In genomic region chr4:42671431-42672194, GRCh38 we compare ENCODE assay signal across 8 cellular contexts. TPM values are rescaled to one million over a fixed set of nuclear protein-coding genes. Genes with fewer than 3 reads are reported as not detected.
DNase-seq lines count a peak whose midpoint lies in the region; ATAC-seq, FAIRE-seq and TF ChIP-seq lines count a peak whose summit lies in the region.

No MANE protein-coding gene starts in this region.

- H3K9me2 ChIP-seq in OCI-LY7 (ENCODE audit: insufficient read depth, low read length), result no peaks in the 10 kb centered on the region

- no peak overlapping the region for H3K9ac ChIP-seq in trophoblast cell (ENCODE audit: low read length)

- H4K20me1 ChIP-seq in OCI-LY7 (ENCODE audit: insufficient read depth, low read length), result no peaks in the 10 kb centered on the region

- H4K12ac ChIP-seq in trophoblast cell (ENCODE audit: low read depth, low read length), result no peak overlapping the region

- no peak overlapping the region for H4K91ac ChIP-seq in trophoblast cell (ENCODE audit: low read depth, low read length)

- peak; percentile 89 for FAIRE-seq in GM12892 (lab: Jason Lieb, UNC)

- ATAC-seq in GM21515 (IDR thresholded peaks at IDR 0.05; ENCODE audit: unreplicated experiment) (peak; percentile 85), lower lobe of right lung (peak; percentile 17 to 58)

- H3K23ac ChIP-seq in trophoblast cell (ENCODE audit: low read length), result no peak overlapping the region

- DNase-seq in GM12892 (ENCODE audit: insufficient read length) (no peak), OCI-LY7 (ENCODE audit: low spot score) (peak; percentile 74), lower lobe of right lung (no peak), GM13977 (ENCODE audit: low spot score) (no peak), trophoblast cell (no peak), NCI-H748 (lab: John Stamatoyannopoulos, UW; ENCODE audit: unreplicated experiment) (no peak), esophagus squamous epithelium (lab: John Stamatoyannopoulos, UW) (no peak)

- no peak overlapping the region for H3K4ac ChIP-seq in trophoblast cell (ENCODE audit: low read depth, low read length)

- H4K8ac ChIP-seq in trophoblast cell (ENCODE audit: low read depth, low read length), result no peak overlapping the region

- H3K27me3 ChIP-seq in lower lobe of right lung (ENCODE audit: low read depth) (no peaks in the 10 kb centered on the region), trophoblast cell (ENCODE audit: insufficient read depth, low read length) (no peaks in the 10 kb centered on the region), esophagus squamous epithelium (peaks cover 0 to 22% (median 0%) of the 10 kb centered on the region in 4 donors)

- H3K27ac ChIP-seq in OCI-LY7 (ENCODE audit: low read depth, low read length, poor library complexity, severe bottlenecking) (no peak overlapping the region), lower lobe of right lung (peak overlapping the region; percentile 31), trophoblast cell (ENCODE audit: low read depth, low read length) (no peak overlapping the region), esophagus squamous epithelium (no peak overlapping the region)

- TSS peak; percentile 93 for BruUV-seq in OCI-LY7 (replicated peaks; lab: Mats Ljungman, UMichigan)

- H3K79me1 ChIP-seq in trophoblast cell (ENCODE audit: low read length), result no peaks in the 10 kb centered on the region

- no peak overlapping the region for H3K18ac ChIP-seq in trophoblast cell (ENCODE audit: low read length)

- no CpG with 5 or more reads among the region's 4 CpGs for WGBS in trophoblast cell (ENCODE audit: extremely low coverage, insufficient coverage, insufficient read length)
- WGBS in esophagus squamous epithelium, 2 donors, result 44 to 50% methylated on average over 4 of the region's 4 CpGs

- CTCF ChIA-PET in OCI-LY7 (lab: Charles Lee; ENCODE audit: unreplicated experiment), result no interaction called here

- H2BK120ac ChIP-seq in trophoblast cell (ENCODE audit: insufficient read depth, low read length, poor library complexity), result no peak overlapping the region

- H3K4me2 ChIP-seq in OCI-LY7 (ENCODE audit: low read length) (peak overlapping the region; percentile 27), trophoblast cell (ENCODE audit: low read length) (no peak overlapping the region)

- no peak overlapping the region for H2BK12ac ChIP-seq in trophoblast cell (ENCODE audit: low read length)

- no peaks in the 10 kb centered on the region for H3K79me2 ChIP-seq in OCI-LY7 (ENCODE audit: insufficient read depth, low read depth, low read length)
- no peaks in the 10 kb centered on the region for H3K79me2 ChIP-seq in trophoblast cell (ENCODE audit: control insufficient read depth, insufficient read depth, low read length, poor library complexity)

- no peak overlapping the region for H2AK5ac ChIP-seq in trophoblast cell (ENCODE audit: low read length)

- H3K9me3 ChIP-seq in OCI-LY7 (ENCODE audit: low read length), result peaks cover 17% of the 10 kb centered on the region; the same call in 1 of the 2 replicates
- H3K9me3 ChIP-seq in lower lobe of right lung, result no peaks in the 10 kb centered on the region
- no peaks in the 10 kb centered on the region for H3K9me3 ChIP-seq in trophoblast cell (ENCODE audit: insufficient read depth, low read depth, low read length)
- H3K9me3 ChIP-seq in esophagus squamous epithelium, result no peaks in the 10 kb centered on the region

- TF ChIP-seq POLR2A in GM12892 (IDR thresholded peaks at IDR 0.05; ENCODE audit: low read depth, low read length) (no peak), esophagus squamous epithelium (IDR thresholded peaks at IDR 0.05) (no peak)

- TF ChIP-seq CTCF in OCI-LY7 (conservative IDR thresholded peaks at IDR 0.05; ENCODE audit: low read length), result peak; percentile 32; the same call in 1 of the 2 replicates
- no peak for TF ChIP-seq CTCF in lower lobe of right lung (IDR thresholded peaks at IDR 0.05)
- no peak for TF ChIP-seq CTCF in GM13977 (IDR thresholded peaks at IDR 0.05; ENCODE audit: extremely low read depth, insufficient read depth, missing control alignments)
- no peak for TF ChIP-seq CTCF in esophagus squamous epithelium (IDR thresholded peaks at IDR 0.05)

- intact Hi-C loops in OCI-LY7 (cut with micrococcal nuclease; ENCODE audit: unreplicated experiment) (no loop called here), lower lobe of right lung (cut with DNase I) (no loop called here), esophagus squamous epithelium (cut with DNase I) (no loop called here)

- H2AFZ ChIP-seq in OCI-LY7 (ENCODE audit: low read length) (peak overlapping the region; percentile 87), trophoblast cell (ENCODE audit: insufficient read depth, low read length, poor library complexity) (no peak overlapping the region)

- H3K4me3 ChIP-seq in OCI-LY7 (ENCODE audit: low read depth, low read length, poor library complexity, severe bottlenecking) (peak overlapping the region; percentile 1), lower lobe of right lung (no peak overlapping the region), trophoblast cell (ENCODE audit: low read depth, low read length) (no peak overlapping the region), esophagus squamous epithelium (no peak overlapping the region)

- in situ Hi-C loops in GM13977 (cut with MboI; ENCODE audit: low pct_unique_long_range_greater_than_20kb, low sequenced_read_pairs, unreplicated experiment), result no loop called here

- no peak overlapping the region for H3K14ac ChIP-seq in trophoblast cell (ENCODE audit: low read length)

- no peaks in the 10 kb centered on the region; the same call in 1 of the 2 replicates for H3K36me3 ChIP-seq in OCI-LY7 (ENCODE audit: insufficient read depth, low read length)
- H3K36me3 ChIP-seq in lower lobe of right lung, result no peaks in the 10 kb centered on the region
- no peaks in the 10 kb centered on the region for H3K36me3 ChIP-seq in trophoblast cell (ENCODE audit: control insufficient read depth in 1 of 2, insufficient read depth in 2 of 2, low read length in 2 of 2)
- no peaks in the 10 kb centered on the region for H3K36me3 ChIP-seq in esophagus squamous epithelium

- H3K4me1 ChIP-seq in OCI-LY7 (ENCODE audit: insufficient read depth, low read length, poor library complexity, severe bottlenecking), result peaks cover 28% of the 10 kb centered on the region
- peaks cover 7% of the 10 kb centered on the region for H3K4me1 ChIP-seq in lower lobe of right lung
- H3K4me1 ChIP-seq in trophoblast cell (ENCODE audit: control insufficient read depth in 1 of 2, insufficient read depth in 2 of 2, low read length in 2 of 2), result no peaks in the 10 kb centered on the region
- H3K4me1 ChIP-seq in esophagus squamous epithelium, result no peaks in the 10 kb centered on the region

- POLR2A ChIA-PET in OCI-LY7 (lab: Charles Lee), result interaction anchor here (0.7 to 2.8 kb wide), 8 partner anchors 9 to 34 kb away, joined by 3 to 21 read pairs (median 6); partner anchors contain the start of gene ATP8A1

- no peak overlapping the region for H2BK5ac ChIP-seq in trophoblast cell (ENCODE audit: low read depth, low read length, poor library complexity)

RNA-seq across cellular contexts. Expression of gene ATP8A1, which starts 14.7 kb away (rescaled TPM):
- 53.0 TPM for polyA plus RNA-seq in GM12892 (2012; ENCODE audit: missing spikeins)
- total RNA-seq in OCI-LY7 (2014; rRNA removed; shearing (Covaris generic)), result 76.7 and 80.0 TPM in 2 replicates
- total RNA-seq in OCI-LY7 (2022), result 141 and 149 TPM in 2 replicates
- total RNA-seq in lower lobe of right lung, result 84.7 TPM
- 0.44 and 0.68 TPM in 2 replicates for polyA plus RNA-seq in trophoblast cell (2013)
- 10 to 100 TPM in 1 of 4 donors, 1 to 10 TPM in 3; 1.9 to 11.8 (median 3.3) TPM for total RNA-seq in esophagus squamous epithelium
